ENCODE assay signal across 26 cellular contexts in the genomic region with DNA sequence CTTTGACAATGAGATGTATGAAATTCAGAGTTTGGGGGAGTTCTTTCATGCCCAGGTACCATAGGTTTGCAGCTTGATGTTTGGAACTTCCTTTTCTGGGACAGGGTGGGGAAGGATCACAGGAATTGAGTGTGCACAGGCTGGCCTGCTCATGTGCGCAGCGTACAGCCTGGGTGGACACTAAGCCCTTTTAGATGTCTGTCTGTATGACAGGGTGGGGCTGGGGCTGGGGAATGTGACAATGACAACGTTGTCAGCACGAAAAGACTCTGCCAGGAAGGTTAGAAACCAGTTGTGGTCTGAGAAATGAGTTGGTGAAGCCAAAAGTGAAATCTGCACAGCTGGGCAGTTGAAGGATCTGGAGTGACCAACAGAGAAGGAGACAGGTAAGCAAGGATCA. TPM values are rescaled to one million over a fixed set of nuclear protein-coding genes. Genes with fewer than 3 reads are reported as not detected.
DNase-seq lines count a peak whose midpoint lies in the region; ATAC-seq and TF ChIP-seq lines count a peak whose summit lies in the region.
"Had no signal": no experiment of that assay in that cellular context is flagged by ENCODE, and none has a peak within 500 bp of the region (broad histone marks: within the 10 kb centered on the region; RNA-seq: fewer than 3 reads in every experiment).

No MANE protein-coding gene starts in this region.

- no peak overlapping the region for H3K4me2 ChIP-seq in OCI-LY3 (ENCODE audit: low read length)
- H3K4me2 ChIP-seq: A549 had no signal

- H3K79me2 ChIP-seq in OCI-LY3 (ENCODE audit: low read length), result no peaks in the 10 kb centered on the region
- H3K79me2 ChIP-seq: parathyroid adenoma had no signal

- H2AFZ ChIP-seq in OCI-LY3 (ENCODE audit: low read depth, low read length), result peak overlapping the region; percentile 7; the same call in 1 of the 2 replicates
- H2AFZ ChIP-seq: parathyroid adenoma had no signal

- H3K9me3 ChIP-seq in OCI-LY3 (ENCODE audit: insufficient read depth, low read length) (no peaks in the 10 kb centered on the region), left ventricle myocardium inferior (replicated peaks) (no peaks in the 10 kb centered on the region)
- H3K9me3 ChIP-seq: A549, BE2C had no signal

- H3K36me3 ChIP-seq in OCI-LY3 (replicated peaks; ENCODE audit: low read depth, low read length) (no peaks in the 10 kb centered on the region), left ventricle myocardium inferior (no peaks in the 10 kb centered on the region)
- H3K36me3 ChIP-seq: BE2C had no signal

- H3K27ac ChIP-seq in OCI-LY3 (ENCODE audit: low read length) (no peak overlapping the region), left ventricle myocardium inferior (replicated peaks) (peak overlapping the region; percentile 57)
- H3K27ac ChIP-seq: A549, parathyroid adenoma had no signal

- H3K27me3 ChIP-seq in OCI-LY3 (ENCODE audit: low read depth, low read length) (no peaks in the 10 kb centered on the region), left ventricle myocardium inferior (ENCODE audit: low read depth) (no peaks in the 10 kb centered on the region)
- H3K27me3 ChIP-seq: BE2C had no signal

- H3K4me1 ChIP-seq in OCI-LY3 (ENCODE audit: low read length), result peaks cover 22% of the 10 kb centered on the region
- peaks cover 69% of the 10 kb centered on the region for H3K4me1 ChIP-seq in left ventricle myocardium inferior
- H3K4me1 ChIP-seq: parathyroid adenoma had no signal

- H3K4me3 ChIP-seq in OCI-LY3 (ENCODE audit: low read length) (no peak overlapping the region), left ventricle myocardium inferior (no peak overlapping the region)
- H3K4me3 ChIP-seq: A549 had no signal

- H3K9ac ChIP-seq in OCI-LY3 (ENCODE audit: low read length), result no peak overlapping the region
- H3K9ac ChIP-seq: parathyroid adenoma had no signal

- intact Hi-C loops in left ventricle myocardium inferior (cut with micrococcal nuclease), result no loop called here

- no peak for TF ChIP-seq CTCF in OCI-LY3 (IDR thresholded peaks at IDR 0.05; ENCODE audit: low read depth, low read length)
- TF ChIP-seq CTCF in left ventricle myocardium inferior (IDR thresholded peaks at IDR 0.05; ENCODE audit: borderline replicate concordance), result no peak

- DNase-seq in C1 segment of cervical spinal cord (lab: John Stamatoyannopoulos, UW), result peak in 8 of 14 donors; percentile 6 to 36 (median 20)
- DNase-seq in left ventricle myocardium inferior, result no peak
- peak; percentile 66 for DNase-seq in pons (ENCODE audit: low spot score)
- DNase-seq in ecto neural progenitor cell (ENCODE audit: low spot score), result no peak
- no peak for DNase-seq in DMS79 treated with DMSO at 0.1 percent for 48 hours (lab: John Stamatoyannopoulos, UW)
- DNase-seq: activated CD4-positive, alpha-beta memory T cell treated with anti-CD3 and anti-CD28 coated beads for 36 hours; activated CD4-positive, CD25-positive, alpha-beta regulatory T cell; activated CD8-positive, alpha-beta memory T cell treated with anti-CD3 and anti-CD28 coated beads, Interleukin-2, amount 50 U/mL, for 48 hours; activated effector memory CD4-positive, alpha-beta T cell treated with Interleukin-2 at 50 U/mL for 16 hours; BE2C; GF-D8; glutamatergic neuron; GOT3; NCI-H1048; NCI-H1930; NCI-H2227 treated with DMSO at 0.1 percent for 48 hours; NCI-H748 treated with DMSO at 0.1 percent for 48 hours; T1000 had no signal

- ATAC-seq in GM18517 (IDR thresholded peaks at IDR 0.05; ENCODE audit: unreplicated experiment) (no peak), GM21360 (IDR thresholded peaks at IDR 0.05; ENCODE audit: unreplicated experiment) (no peak)
- ATAC-seq: A549; left lobe of liver; natural killer cell treated with Interleukin-12 subunit alpha and Interleukin-12 subunit beta and Interleukin-15 and Interleukin-18, amount 100 ng/mL, for 72 hours had no signal

- no peaks in the 10 kb centered on the region for H4K20me1 ChIP-seq in OCI-LY3 (ENCODE audit: insufficient read depth, low read length)

RNA-seq across cellular contexts. Expression of a gene that starts 47.4 kb away (rescaled TPM):
- 42.3 TPM for total RNA-seq in left ventricle myocardium inferior
- total RNA-seq: OCI-LY7 had no signal

Comparison
In these comparisons a context has a peak if more than half of its experiments do, and no peak if none do; other contexts are left out.
1. DNase-seq: peak in C1 segment of cervical spinal cord (8 of 14) and pons (single experiment); none in left ventricle myocardium inferior (single experiment), ecto neural progenitor cell (single experiment) and DMS79 treated with DMSO at 0.1 percent for 48 hours (single experiment).